19 cellular contexts compared by ENCODE assay signal in the genomic region with DNA sequence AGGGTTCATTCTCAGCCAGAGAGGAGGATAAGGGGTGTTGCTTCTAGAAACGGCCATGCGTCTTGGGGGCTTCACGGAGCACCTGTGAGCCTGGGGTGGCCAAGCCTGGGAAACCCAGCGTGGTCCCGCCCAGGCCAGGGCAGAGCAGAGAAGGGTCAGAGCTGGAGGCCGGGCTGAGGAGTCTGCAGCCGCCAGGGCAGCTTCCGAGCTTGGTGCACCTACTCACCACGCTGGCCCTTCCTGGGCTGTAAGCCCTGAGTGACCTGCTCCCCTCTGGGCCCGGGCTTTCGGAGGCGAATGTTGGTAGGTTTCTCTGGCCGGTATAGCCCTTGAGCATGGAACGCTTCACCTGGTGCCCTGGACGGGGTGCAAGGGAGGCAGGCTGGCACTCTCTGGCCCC.
"Had no signal": no experiment of that assay in that cellular context is flagged by ENCODE, and none has a peak within 500 bp of the region (broad histone marks: within the 10 kb centered on the region; RNA-seq: fewer than 3 reads in every experiment).

No MANE protein-coding gene starts in this region.

- H3K36me3 ChIP-seq: left ventricle myocardium inferior, neural progenitor cell, ovary, right atrium auricular region, spleen, tibial nerve, vagina had no signal

- H3K27ac Mint-ChIP-seq: mesothelial cell of epicardium; naive B cell; natural killer cell; nephron progenitor cell; neural progenitor cell; stimulated activated effector memory CD8-positive, alpha-beta T cell treated with anti-CD3 and anti-CD28 coated beads, Interleukin-12 subunit alpha, Interleukin-12 subunit beta, amount 100 ng/mL, for 72 hours; stimulated activated naive CD8-positive, alpha-beta T cell treated with anti-CD3 and anti-CD28 coated beads, Interleukin-15, Interleukin-2, amounts not matched to agents 100 ng/mL and 50 ng/mL, for 24 hours; type B pancreatic cell had no signal

- H3K4me1 Mint-ChIP-seq: mesothelial cell of epicardium; naive B cell; stimulated activated effector memory CD8-positive, alpha-beta T cell treated with anti-CD3 and anti-CD28 coated beads, Interleukin-12 subunit alpha, Interleukin-12 subunit beta, amount 100 ng/mL, for 72 hours had no signal

- H3K27me3 ChIP-seq: neural progenitor cell, ovary, right atrium auricular region, vagina had no signal

- H3K27ac ChIP-seq: neural progenitor cell, ovary, right atrium auricular region, skin epidermis, spleen, vagina had no signal

- DNase-seq: naive B cell; natural killer cell; spleen; stimulated activated CD4-positive, alpha-beta T cell treated with anti-CD3 and anti-CD28 coated beads, Interleukin-4, amount 100 ng/mL, for 24 hours; stimulated activated naive CD4-positive, alpha-beta T cell had no signal

- H3K4me3 Mint-ChIP-seq: mesothelial cell of epicardium; naive B cell; natural killer cell; nephron progenitor cell; neural progenitor cell; stimulated activated effector memory CD8-positive, alpha-beta T cell treated with anti-CD3 and anti-CD28 coated beads, Interleukin-12 subunit alpha, Interleukin-12 subunit beta, amount 100 ng/mL, for 72 hours; stimulated activated naive CD8-positive, alpha-beta T cell treated with anti-CD3 and anti-CD28 coated beads, Interleukin-15, Interleukin-2, amounts not matched to agents 100 ng/mL and 50 ng/mL, for 24 hours; type B pancreatic cell had no signal

- H3K27me3 Mint-ChIP-seq: progenitor cell of endocrine pancreas; stimulated activated naive CD8-positive, alpha-beta T cell treated with anti-CD3 and anti-CD28 coated beads, Interleukin-15, Interleukin-2, amounts not matched to agents 100 ng/mL and 50 ng/mL, for 24 hours had no signal

- H3K4me2 ChIP-seq: neural progenitor cell had no signal

- H2AFZ ChIP-seq: neural progenitor cell had no signal

- H3K9me3 Mint-ChIP-seq: mesothelial cell of epicardium; naive B cell; natural killer cell; nephron progenitor cell; neural progenitor cell; stimulated activated effector memory CD8-positive, alpha-beta T cell treated with anti-CD3 and anti-CD28 coated beads, Interleukin-12 subunit alpha, Interleukin-12 subunit beta, amount 100 ng/mL, for 72 hours; stimulated activated naive CD8-positive, alpha-beta T cell treated with anti-CD3 and anti-CD28 coated beads, Interleukin-15, Interleukin-2, amounts not matched to agents 100 ng/mL and 50 ng/mL, for 24 hours; type B pancreatic cell had no signal

- H3K4me1 ChIP-seq: neural progenitor cell, vagina had no signal

- H3K36me3 Mint-ChIP-seq: mesothelial cell of epicardium; naive B cell; natural killer cell; neural progenitor cell; stimulated activated effector memory CD8-positive, alpha-beta T cell treated with anti-CD3 and anti-CD28 coated beads, Interleukin-12 subunit alpha, Interleukin-12 subunit beta, amount 100 ng/mL, for 72 hours; type B pancreatic cell had no signal

- ATAC-seq: natural killer cell; stimulated activated effector memory CD8-positive, alpha-beta T cell treated with anti-CD3 and anti-CD28 coated beads, Interleukin-12 subunit alpha, Interleukin-12 subunit beta, amount 100 ng/mL, for 72 hours had no signal

- H3K9me3 ChIP-seq: left ventricle myocardium inferior, ovary, right atrium auricular region, spleen, tibial nerve, vagina had no signal

- H3K4me3 ChIP-seq: left ventricle myocardium inferior, lung, neural progenitor cell, ovary, right atrium auricular region, skin epidermis, spleen, tibial nerve, vagina had no signal

- H3K9ac ChIP-seq: neural progenitor cell had no signal
